Comparison of ENCODE assay signal across 26 cellular contexts in the genomic region with DNA sequence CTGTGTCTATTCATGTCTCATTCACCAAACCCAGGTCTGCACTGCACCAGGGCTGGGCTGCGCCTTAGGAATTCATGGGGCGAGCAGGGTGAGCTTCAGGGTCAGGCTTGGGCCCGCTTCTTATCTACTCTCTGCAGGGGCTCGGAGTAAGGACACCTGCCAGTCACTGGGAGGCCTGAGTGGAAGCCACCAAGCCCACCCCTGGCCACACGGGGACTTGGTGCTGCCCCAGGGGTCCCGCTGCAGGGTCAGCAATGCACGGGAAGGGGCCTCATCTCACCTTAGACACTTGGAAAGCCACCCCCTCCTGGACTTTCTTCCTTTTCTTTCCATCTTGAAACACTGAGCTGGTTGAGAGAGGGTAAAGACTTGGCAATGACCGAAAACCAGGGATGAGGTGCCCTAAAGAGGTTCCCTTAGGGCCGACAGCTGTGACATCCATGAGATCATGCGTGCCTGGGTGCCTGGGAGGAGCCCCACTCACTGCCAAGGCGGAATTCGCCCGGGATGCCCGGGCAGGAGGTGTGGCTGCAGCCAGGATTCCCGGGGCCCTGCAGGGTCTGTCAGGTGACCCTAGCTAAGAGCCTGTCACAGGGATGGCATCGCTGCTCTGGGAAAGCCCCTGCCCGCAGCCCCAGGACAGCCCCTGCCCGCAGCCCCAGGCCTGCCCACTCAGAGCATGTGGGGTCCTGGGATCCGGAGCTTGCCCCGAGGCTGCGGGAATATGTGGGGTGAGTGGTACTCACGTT. TPM values are rescaled to one million over a fixed set of nuclear protein-coding genes. Genes with fewer than 3 reads are reported as not detected.
DNase-seq lines count a peak whose midpoint lies in the region; ATAC-seq and TF ChIP-seq lines count a peak whose summit lies in the region.
"Had no signal": no experiment of that assay in that cellular context is flagged by ENCODE, and none has a peak within 500 bp of the region (broad histone marks: within the 10 kb centered on the region; RNA-seq: fewer than 3 reads in every experiment).

No MANE protein-coding gene starts in this region.

- H3K4me3 ChIP-seq in HEK293 (ENCODE audit: low read depth, low read length), result no peak overlapping the region
- H3K4me3 ChIP-seq in esophagus squamous epithelium, result no peak overlapping the region
- no peak overlapping the region for H3K4me3 ChIP-seq in thoracic aorta
- H3K4me3 ChIP-seq: coronary artery, HAP-1, right lobe of liver had no signal

- peaks cover 14% of the 10 kb centered on the region for H3K27me3 Mint-ChIP-seq in activated CD4-positive, alpha-beta T cell treated with anti-CD3 and anti-CD28 coated beads for 36 hours

- DNase-seq in esophagus squamous epithelium (lab: John Stamatoyannopoulos, UW), result no peak
- DNase-seq in myocyte (ENCODE audit: low read depth), result peak; percentile 38
- DNase-seq in thoracic aorta (ENCODE audit: low spot score), result no peak
- DNase-seq in NCI-H1436 treated with DMSO at 0.1 percent for 48 hours (lab: John Stamatoyannopoulos, UW), result no peak
- no peak for DNase-seq in activated CD4-positive, alpha-beta T cell treated with anti-CD3 and anti-CD28 coated beads for 36 hours
- DNase-seq: activated CD4-positive, alpha-beta T cell treated with anti-CD3 and anti-CD28 coated beads, Interleukin-2, amount 10 ng/mL, durations not matched to agents 7 days and 5 days; activated CD8-positive, alpha-beta memory T cell treated with anti-CD3 and anti-CD28 coated beads, Interleukin-2, amount 10 ng/mL, durations not matched to agents 7 days and 5 days; activated naive CD4-positive, alpha-beta T cell treated with anti-CD3 and anti-CD28 coated beads for 36 hours; activated T-cell treated with anti-CD3 and anti-CD28 coated beads, Interleukin-2, amount 50 U/mL, for 72 hours; amniotic stem cell; Calu3; natural killer cell; NCI-H1048; NCI-H1930; NCI-H2227 treated with DMSO at 0.1 percent for 48 hours; NCI-H748 treated with DMSO at 0.1 percent for 48 hours; stimulated activated naive CD8-positive, alpha-beta T cell treated with anti-CD3 and anti-CD28 coated beads, Interleukin-15, amount 100 ng/mL, for 72 hours; T-helper 17 cell had no signal

- ATAC-seq in thoracic aorta (ENCODE audit: insufficient number of reproducible peaks, low FRiP score, low read depth) (no peak), HG03442 (IDR thresholded peaks at IDR 0.05; ENCODE audit: unreplicated experiment) (no peak)
- ATAC-seq in activated CD4-positive, alpha-beta T cell treated with anti-CD3 and anti-CD28 coated beads for 36 hours, result no peak
- ATAC-seq: activated CD8-positive, alpha-beta memory T cell treated with anti-CD3 and anti-CD28 coated beads, Interleukin-2, amount 10 ng/mL, durations not matched to agents 7 days and 5 days; natural killer cell; right lobe of liver; T-helper 17 cell had no signal

- no peaks in the 10 kb centered on the region for H3K9me3 Mint-ChIP-seq in activated CD4-positive, alpha-beta T cell treated with anti-CD3 and anti-CD28 coated beads for 36 hours (ENCODE audit: low read depth)
- H3K9me3 Mint-ChIP-seq: activated CD4-positive, alpha-beta T cell treated with anti-CD3 and anti-CD28 coated beads, Interleukin-2, amount 10 ng/mL, durations not matched to agents 7 days and 5 days; activated naive CD4-positive, alpha-beta T cell treated with anti-CD3 and anti-CD28 coated beads for 36 hours; activated T-cell treated with anti-CD3 and anti-CD28 coated beads, Interleukin-2, amount 50 U/mL, for 72 hours; CD14-positive monocyte; mesothelial cell of epicardium; natural killer cell; stimulated activated naive CD8-positive, alpha-beta T cell treated with anti-CD3 and anti-CD28 coated beads, Interleukin-15, amount 100 ng/mL, for 72 hours had no signal

- H3K36me3 ChIP-seq in HEK293 (ENCODE audit: control insufficient read depth in 2 of 2, insufficient read depth in 1 of 2, low read length in 2 of 2) (no peaks in the 10 kb centered on the region), esophagus squamous epithelium (no peaks in the 10 kb centered on the region), thoracic aorta (no peaks in the 10 kb centered on the region)
- H3K36me3 ChIP-seq: HAP-1, right lobe of liver had no signal

- intact Hi-C loops in esophagus squamous epithelium (cut with DNase I), result no loop called here
- intact Hi-C loops in activated CD4-positive, alpha-beta T cell treated with anti-CD3 and anti-CD28 coated beads for 36 hours (cut with DNase I, micrococcal nuclease), result no loop called here

- POLR2A ChIA-PET in HEK293 (lab: Yijun Ruan, JAX), result no interaction called here
- POLR2A ChIA-PET in activated CD4-positive, alpha-beta T cell treated with anti-CD3 and anti-CD28 coated beads for 36 hours (lab: Charles Lee), result no interaction called here

- CTCF ChIA-PET in HEK293 (lab: Yijun Ruan, JAX), result interaction anchor here (0.6 to 1.7 kb wide), 4 partner anchors 17 to 524 kb away, joined by 3 to 5 read pairs (median 4); no protein-coding TSS in a partner anchor
- CTCF ChIA-PET in activated CD4-positive, alpha-beta T cell treated with anti-CD3 and anti-CD28 coated beads for 36 hours (lab: Charles Lee), result interaction anchor here (0.7 to 1.5 kb wide), 2 partner anchors 61 to 494 kb away, joined by 3 to 5 read pairs; no protein-coding TSS in a partner anchor

- H3K9me3 ChIP-seq in HEK293 (ENCODE audit: control insufficient read depth, insufficient read depth, low read depth, low read length), result no peaks in the 10 kb centered on the region
- no peaks in the 10 kb centered on the region for H3K9me3 ChIP-seq in esophagus squamous epithelium
- H3K9me3 ChIP-seq in thoracic aorta, result no peaks in the 10 kb centered on the region
- H3K9me3 ChIP-seq: HAP-1, right lobe of liver had no signal

- 60 to 87% methylated on average over 6 to 10 of the region's 22 CpGs for WGBS in esophagus squamous epithelium, 2 donors

- no peaks in the 10 kb centered on the region for H3K36me3 Mint-ChIP-seq in activated CD4-positive, alpha-beta T cell treated with anti-CD3 and anti-CD28 coated beads for 36 hours (ENCODE audit: low read depth)
- H3K36me3 Mint-ChIP-seq: activated CD8-positive, alpha-beta memory T cell treated with anti-CD3 and anti-CD28 coated beads, Interleukin-2, amount 10 ng/mL, durations not matched to agents 7 days and 5 days; CD14-positive monocyte; mesothelial cell of epicardium; natural killer cell had no signal

- no peak overlapping the region for H3K27ac ChIP-seq in HEK293 (ENCODE audit: extremely low read depth, low read depth, low read length)
- peak overlapping the region; percentile 17 to 85 (median 68) for H3K27ac ChIP-seq in esophagus squamous epithelium
- peak overlapping the region; percentile 70 to 80 for H3K27ac ChIP-seq in thoracic aorta
- H3K27ac ChIP-seq: parathyroid adenoma, right lobe of liver had no signal

- H3K4me3 Mint-ChIP-seq in activated CD4-positive, alpha-beta T cell treated with anti-CD3 and anti-CD28 coated beads for 36 hours, result no peak overlapping the region
- H3K4me3 Mint-ChIP-seq: activated CD4-positive, alpha-beta T cell treated with anti-CD3 and anti-CD28 coated beads, Interleukin-2, amount 10 ng/mL, durations not matched to agents 7 days and 5 days; activated CD8-positive, alpha-beta memory T cell treated with anti-CD3 and anti-CD28 coated beads, Interleukin-2, amount 10 ng/mL, durations not matched to agents 7 days and 5 days; activated naive CD4-positive, alpha-beta T cell treated with anti-CD3 and anti-CD28 coated beads for 36 hours; mesothelial cell of epicardium; natural killer cell had no signal

- H3K27me3 ChIP-seq in esophagus squamous epithelium, result peaks cover 0 to 54% (median 0%) of the 10 kb centered on the region in 4 donors
- no peaks in the 10 kb centered on the region for H3K27me3 ChIP-seq in thoracic aorta (replicated peaks; ENCODE audit: insufficient read depth)
- H3K27me3 ChIP-seq: right lobe of liver had no signal

- TF ChIP-seq POLR2A in esophagus squamous epithelium (IDR thresholded peaks at IDR 0.05), result no peak

- no peak overlapping the region for H3K27ac Mint-ChIP-seq in activated CD4-positive, alpha-beta T cell treated with anti-CD3 and anti-CD28 coated beads for 36 hours
- H3K27ac Mint-ChIP-seq: activated CD8-positive, alpha-beta memory T cell treated with anti-CD3 and anti-CD28 coated beads, Interleukin-2, amount 10 ng/mL, durations not matched to agents 7 days and 5 days; activated naive CD4-positive, alpha-beta T cell treated with anti-CD3 and anti-CD28 coated beads for 36 hours; activated T-cell treated with anti-CD3 and anti-CD28 coated beads, Interleukin-2, amount 50 U/mL, for 72 hours; CD14-positive monocyte; mesothelial cell of epicardium; natural killer cell; T-helper 17 cell had no signal

- H3K4me1 ChIP-seq in HEK293 (ENCODE audit: control insufficient read depth, insufficient read depth, low read length) (peaks cover 34% of the 10 kb centered on the region), esophagus squamous epithelium (peaks cover 22 to 79% (median 32%) of the 10 kb centered on the region in 3 donors), thoracic aorta (ENCODE audit: control insufficient read depth in 1 of 2, low read depth in 2 of 2) (peaks cover 27 to 59% of the 10 kb centered on the region in 2 donors)

- peaks cover 14% of the 10 kb centered on the region for H3K4me1 Mint-ChIP-seq in activated CD4-positive, alpha-beta T cell treated with anti-CD3 and anti-CD28 coated beads for 36 hours
- H3K4me1 Mint-ChIP-seq: CD14-positive monocyte, natural killer cell had no signal

- TF ChIP-seq CTCF in HEK293 (tag by site-specific recombination; IDR thresholded peaks at IDR 0.05) (no peak), esophagus squamous epithelium (IDR thresholded peaks at IDR 0.05) (no peak), thoracic aorta (IDR thresholded peaks at IDR 0.05) (no peak)

TF ChIP-seq in HEK293, 187 proteins besides CTCF, POLR2A, EP300 and RAD21:
- no peak for TF ChIP-seq SP7 (tag by site-specific recombination; IDR thresholded peaks at IDR 0.05)
- peak; percentile 70 for TF ChIP-seq ZBTB20 (tag by site-specific recombination; IDR thresholded peaks at IDR 0.05)
- TF ChIP-seq ZBTB8A (tag by site-specific recombination; IDR thresholded peaks at IDR 0.05), result peak; percentile 52; the same call in 1 of the 2 replicates

RNA-seq across cellular contexts. Expression of gene EML1, which starts 45.5 kb away (rescaled TPM):
- total RNA-seq in esophagus squamous epithelium (10 to 100 TPM in 2 of 4 donors, 1 to 10 TPM in 2; 3.0 to 22.9 (median 9.4) TPM), myocyte (20.8 and 24.1 TPM in 2 replicates), thoracic aorta (10 to 100 TPM; 55.1 to 66.5 TPM)
- 18.0 TPM for polyA plus RNA-seq in myocyte (2012)
- 1 to 10 TPM; 1.7 TPM for total RNA-seq in activated CD4-positive, alpha-beta T cell treated with anti-CD3 and anti-CD28 coated beads for 36 hours
- total RNA-seq: activated CD8-positive, alpha-beta memory T cell treated with anti-CD3 and anti-CD28 coated beads, Interleukin-2, amount 10 ng/mL, durations not matched to agents 7 days and 5 days; natural killer cell had no signal
- polyA plus RNA-seq: CD14-positive monocyte had no signal
